In the genomic region with DNA sequence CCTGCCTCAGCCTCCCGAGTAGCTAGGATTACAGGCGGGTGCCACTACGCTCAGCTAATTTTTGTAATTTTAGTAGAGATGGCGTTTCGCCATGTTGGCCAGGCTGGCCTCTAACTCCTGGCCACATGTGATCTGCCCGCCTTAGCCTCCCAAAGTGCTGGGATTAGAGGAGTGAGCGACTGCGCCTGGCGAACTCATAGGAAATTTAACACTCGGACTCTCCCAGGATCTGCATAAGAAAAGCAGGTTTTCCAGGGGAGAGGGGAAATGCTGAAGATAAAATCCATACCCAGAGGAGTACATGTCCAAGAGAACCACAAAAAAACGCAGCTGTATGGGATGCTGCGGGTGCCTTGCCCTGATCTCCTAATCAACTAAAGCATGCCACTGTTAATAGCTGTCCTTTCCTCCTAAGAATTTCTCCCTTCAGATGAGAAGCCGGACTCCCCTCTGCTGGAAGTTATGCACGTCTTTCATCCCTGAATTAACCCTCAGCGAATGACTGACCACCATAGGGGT, we compare ENCODE assay signal across 1 cellular context.
TF ChIP-seq lines count a peak whose summit lies in the region.

No MANE protein-coding gene starts in this region.

TF ChIP-seq in IMR-90, 13 proteins besides CTCF, POLR2A, EP300 and RAD21:
- TF ChIP-seq SMC3 (IDR thresholded peaks at IDR 0.05; ENCODE audit: low read depth, low read length) (no peak), RFX5 (IDR thresholded peaks at IDR 0.05; ENCODE audit: low read depth, low read length) (no peak), CEBPB (IDR thresholded peaks at IDR 0.05; ENCODE audit: low read depth, low read length) (no peak), NFE2L2 (IDR thresholded peaks at IDR 0.05; ENCODE audit: low read depth, low read length) (no peak)
